Comparison of ENCODE assay signal across 32 cellular contexts in genomic region chr14:75527449-75528163, GRCh38. TPM values are rescaled to one million over a fixed set of nuclear protein-coding genes. Genes with fewer than 3 reads are reported as not detected.
DNase-seq lines count a peak whose midpoint lies in the region; ATAC-seq, FAIRE-seq and TF ChIP-seq lines count a peak whose summit lies in the region.
"Had no signal": no experiment of that assay in that cellular context is flagged by ENCODE, and none has a peak within 500 bp of the region (broad histone marks: within the 10 kb centered on the region; RNA-seq: fewer than 3 reads in every experiment).

No MANE protein-coding gene starts in this region.

- no peaks in the 10 kb centered on the region for H3K9me3 Mint-ChIP-seq in activated naive CD4-positive, alpha-beta T cell treated with anti-CD3 and anti-CD28 coated beads for 36 hours
- H3K9me3 Mint-ChIP-seq in stimulated activated memory B cell treated with anti-CD40 and anti-IgM and Interleukin-4, amounts not matched to agents 10 μg/mL and 1 μg/mL and 100 μg/mL, for 72 hours: no peaks in the 10 kb centered on the region
- no peaks in the 10 kb centered on the region for H3K9me3 Mint-ChIP-seq in mesothelial cell of epicardium
- H3K9me3 Mint-ChIP-seq: activated naive CD8-positive, alpha-beta T cell treated with anti-CD3 and anti-CD28 coated beads, Interleukin-2, amount 50 U/mL, for 24 hours; neural crest cell had no signal

- H3K36me3 Mint-ChIP-seq in activated naive CD4-positive, alpha-beta T cell treated with anti-CD3 and anti-CD28 coated beads for 36 hours (ENCODE audit: low read depth): peaks cover 87% of the 10 kb centered on the region
- peaks cover 90% of the 10 kb centered on the region for H3K36me3 Mint-ChIP-seq in stimulated activated memory B cell treated with anti-CD40 and anti-IgM and Interleukin-4, amounts not matched to agents 10 μg/mL and 1 μg/mL and 100 μg/mL, for 72 hours
- H3K36me3 Mint-ChIP-seq in mesothelial cell of epicardium: no peaks in the 10 kb centered on the region

- no peak overlapping the region for H3K27ac ChIP-seq in GM12878 (ENCODE audit: control insufficient read depth, insufficient read depth)
- H3K27ac ChIP-seq: C4-2B, hepatocyte, SK-N-MC, suprapubic skin had no signal

- RAD21 ChIA-PET in GM12878 (lab: Charles Lee; ENCODE audit: unreplicated experiment): interaction anchor here (1.0 to 21.5 kb wide), 7 partner anchors 10 to 219 kb away, joined by 3 to 645 read pairs (median 27); partner anchors contain the start of genes ERG28 and TTLL5

- no peaks in the 10 kb centered on the region for H3F3A ChIP-seq in Loucy (ENCODE audit: low read depth)

- TF ChIP-seq EP300 in GM12878 (IDR thresholded peaks at IDR 0.05; ENCODE audit: borderline replicate concordance in 1 of 2, control insufficient read depth in 1 of 2, low read depth in 2 of 2, low read length in 2 of 2): no peak

- H3K27me3 ChIP-seq in Loucy (ENCODE audit: insufficient read depth, low read length, poor library complexity, severe bottlenecking) (no peaks in the 10 kb centered on the region), GM12878 (replicated peaks in 1 of 2; ENCODE audit: control insufficient read depth in 2 of 2, insufficient read depth in 2 of 2, low read length in 1 of 2) (no peaks in the 10 kb centered on the region)
- H3K27me3 ChIP-seq: hepatocyte had no signal

- CTCF ChIA-PET in activated naive CD4-positive, alpha-beta T cell treated with anti-CD3 and anti-CD28 coated beads for 36 hours (lab: Charles Lee): interaction anchor here (0.7 to 4.1 kb wide), 8 partner anchors 9 to 36 kb away, joined by 3 to 38 read pairs (median 4); no protein-coding TSS in a partner anchor
- CTCF ChIA-PET in GM12878 (lab: Yijun Ruan, JAX): interaction anchor here (1.3 to 21.2 kb wide), 7 partner anchors 9 to 74 kb away, joined by 3 to 520 read pairs (median 37); no protein-coding TSS in a partner anchor

- TF ChIP-seq CTCF in Loucy (conservative IDR thresholded peaks at IDR 0.05; ENCODE audit: low read length): no peak
- TF ChIP-seq CTCF in GM12878 (IDR thresholded peaks at IDR 0.05 in 2 of 3, conservative IDR thresholded peaks at IDR 0.05 in 1 of 3; ENCODE audit: control insufficient read depth in 2 of 3, extremely low read depth in 1 of 3, insufficient read depth in 1 of 3, low read depth in 3 of 3, low read length in 3 of 3): no peak
- TF ChIP-seq CTCF in mesothelial cell of epicardium (IDR thresholded peaks at IDR 0.05; ENCODE audit: unreplicated experiment): no peak

- POLR2A ChIA-PET in GM12878 (lab: Charles Lee): interaction anchor here (0.7 to 19.7 kb wide), 6 partner anchors 8 to 36 kb away, joined by 3 to 262 read pairs (median 4); no protein-coding TSS in a partner anchor

- no peak for TF ChIP-seq RAD21 in GM12878 (IDR thresholded peaks at IDR 0.05; ENCODE audit: insufficient read depth, low read depth, low read length)

- H3K4me3 ChIP-seq in Loucy (ENCODE audit: low read length, poor library complexity, severe bottlenecking) (no peak overlapping the region), GM12878 (peak overlapping the region; percentile 45; the same call in 1 of the 2 replicates)
- H3K4me3 ChIP-seq: hepatocyte, SK-N-MC, suprapubic skin had no signal

- no peak for DNase-seq in activated naive CD4-positive, alpha-beta T cell treated with anti-CD3 and anti-CD28 coated beads for 36 hours
- no peak for DNase-seq in activated naive CD4-positive, alpha-beta T cell treated with Interleukin-2 at 50 U/mL for 16 hours
- DNase-seq in GM12878 (ENCODE audit: low read depth, low spot score): no peak
- DNase-seq in mesothelial cell of epicardium (ENCODE audit: low spot score in 2 of 2, unreplicated experiment in 2 of 2): no peak
- DNase-seq: activated CD8-positive, alpha-beta memory T cell treated with anti-CD3 and anti-CD28 coated beads, Interleukin-2, amount 50 U/mL, for 4 hours; activated naive CD8-positive, alpha-beta T cell treated with anti-CD3 and anti-CD28 coated beads, Interleukin-2, amount 50 U/mL, for 24 hours; DMS153; effector CD4-positive, alpha-beta T cell; foreskin melanocyte; KBM-7; left ventricle myocardium superior; NCI-H1694; NCI-H2171 treated with DMSO at 0.1 percent for 48 hours; NCI-H526 treated with DMSO at 0.1 percent for 48 hours; RPMI8226; stimulated activated CD4-positive, alpha-beta T cell treated with anti-CD3 and anti-CD28 coated beads, Interleukin-15, amount 100 ng/mL, for 24 hours; stimulated activated CD8-positive, alpha-beta memory T cell treated with anti-CD3 and anti-CD28 coated beads, Interleukin-4, amount 100 ng/mL, for 48 hours had no signal

- H3K27me3 Mint-ChIP-seq in activated naive CD4-positive, alpha-beta T cell treated with anti-CD3 and anti-CD28 coated beads for 36 hours (ENCODE audit: low read depth): no peaks in the 10 kb centered on the region
- H3K27me3 Mint-ChIP-seq in stimulated activated memory B cell treated with anti-CD40 and anti-IgM and Interleukin-4, amounts not matched to agents 10 μg/mL and 1 μg/mL and 100 μg/mL, for 72 hours: no peaks in the 10 kb centered on the region
- no peaks in the 10 kb centered on the region for H3K27me3 Mint-ChIP-seq in mesothelial cell of epicardium (ENCODE audit: low read depth)
- H3K27me3 Mint-ChIP-seq: activated naive CD8-positive, alpha-beta T cell treated with anti-CD3 and anti-CD28 coated beads, Interleukin-2, amount 50 U/mL, for 24 hours had no signal

- H3K27ac Mint-ChIP-seq in activated naive CD4-positive, alpha-beta T cell treated with anti-CD3 and anti-CD28 coated beads for 36 hours: peak overlapping the region; percentile 54
- H3K27ac Mint-ChIP-seq in stimulated activated memory B cell treated with anti-CD40 and anti-IgM and Interleukin-4, amounts not matched to agents 10 μg/mL and 1 μg/mL and 100 μg/mL, for 72 hours: no peak overlapping the region
- no peak overlapping the region for H3K27ac Mint-ChIP-seq in mesothelial cell of epicardium
- H3K27ac Mint-ChIP-seq: activated naive CD8-positive, alpha-beta T cell treated with anti-CD3 and anti-CD28 coated beads, Interleukin-2, amount 50 U/mL, for 24 hours had no signal

- peak overlapping the region; percentile 56 for H3K4me3 Mint-ChIP-seq in activated naive CD4-positive, alpha-beta T cell treated with anti-CD3 and anti-CD28 coated beads for 36 hours
- H3K4me3 Mint-ChIP-seq in stimulated activated memory B cell treated with anti-CD40 and anti-IgM and Interleukin-4, amounts not matched to agents 10 μg/mL and 1 μg/mL and 100 μg/mL, for 72 hours: peak overlapping the region; percentile 44
- no peak overlapping the region for H3K4me3 Mint-ChIP-seq in mesothelial cell of epicardium
- H3K4me3 Mint-ChIP-seq: neural crest cell had no signal

- H3K9me2 ChIP-seq in Loucy (replicated peaks; ENCODE audit: low read depth, low read length): no peaks in the 10 kb centered on the region

- 51% methylated on average over 8 of the region's 8 CpGs for WGBS in GM12878 (ENCODE audit: insufficient coverage, insufficient replicate concordance, low lambda C conversion rate, missing lambda C conversion rate)

- H4K20me1 ChIP-seq in Loucy (ENCODE audit: insufficient read depth, low read length, poor library complexity, severe bottlenecking) (no peaks in the 10 kb centered on the region), GM12878 (ENCODE audit: control insufficient read depth, insufficient read depth) (no peaks in the 10 kb centered on the region)

- no peak for FAIRE-seq in GM12878 (lab: Jason Lieb, UNC)
- FAIRE-seq: urothelium cell line had no signal

- H3K4me2 ChIP-seq in Loucy (ENCODE audit: low read depth, low read length, poor library complexity, severe bottlenecking) (peak overlapping the region; percentile 19), GM12878 (ENCODE audit: control insufficient read depth, insufficient read depth) (peak overlapping the region; percentile 60)
- H3K4me2 ChIP-seq: hepatocyte had no signal

- ATAC-seq in GM12878: no peak
- ATAC-seq in stimulated activated memory B cell treated with anti-CD40 and anti-IgM and Interleukin-4, amounts not matched to agents 10 μg/mL and 1 μg/mL and 100 μg/mL, for 72 hours: no peak
- no peak for ATAC-seq in GM19455 (IDR thresholded peaks at IDR 0.05; ENCODE audit: unreplicated experiment)
- ATAC-seq in GM21447 (IDR thresholded peaks at IDR 0.05; ENCODE audit: unreplicated experiment): no peak
- ATAC-seq: activated naive CD8-positive, alpha-beta T cell treated with anti-CD3 and anti-CD28 coated beads, Interleukin-2, amount 50 U/mL, for 24 hours; HCT116; left ventricle myocardium superior; sciatic nerve had no signal

- SMC1A ChIA-PET in GM12878 (lab: Charles Lee; ENCODE audit: uncharacterized antibody, unreplicated experiment): interaction anchor here (0.6 to 19.9 kb wide), 9 partner anchors 7 to 127 kb away, joined by 3 to 619 read pairs (median 145); partner anchors contain the start of genes BATF, ERG28 and TTLL5

- BruUV-seq in GM12878 (replicated peaks; lab: Mats Ljungman, UMichigan): no TSS peak

- intact Hi-C loops in activated naive CD4-positive, alpha-beta T cell treated with anti-CD3 and anti-CD28 coated beads for 36 hours (cut with micrococcal nuclease): loop anchor here (10.0 kb wide), 1 partner anchor 1427 kb away; no protein-coding TSS in a partner anchor
- intact Hi-C loops in GM12878 (cut with micrococcal nuclease; ENCODE audit: unreplicated experiment): no loop called here

- H3K4me1 ChIP-seq in Loucy (ENCODE audit: insufficient read depth, low read length, poor library complexity, severe bottlenecking) (peaks cover 50% of the 10 kb centered on the region), GM12878 (ENCODE audit: control insufficient read depth, insufficient read depth, low read length) (peaks cover 11% of the 10 kb centered on the region)
- H3K4me1 ChIP-seq: suprapubic skin had no signal

- H3K9me3 ChIP-seq in Loucy (ENCODE audit: insufficient read depth, low read depth, low read length) (no peaks in the 10 kb centered on the region), GM12878 (replicated peaks; ENCODE audit: control insufficient read depth, insufficient read depth, low read length) (no peaks in the 10 kb centered on the region; the same call in 1 of the 3 replicates)
- H3K9me3 ChIP-seq: suprapubic skin had no signal

- in situ Hi-C loops in GM12878 (cut with MboI): loop anchor here (25.0 kb wide), 1 partner anchor 1765 kb away; a partner anchor contains a TSS

- H2AFZ ChIP-seq in Loucy (ENCODE audit: low read length) (no peak overlapping the region), GM12878 (ENCODE audit: control insufficient read depth, low read depth, low read length) (no peak overlapping the region)
- H2AFZ ChIP-seq: hepatocyte had no signal

- TF ChIP-seq POLR2A in GM12878 (IDR thresholded peaks at IDR 0.05; ENCODE audit: low read depth, low read length): no peak

- H3K9ac ChIP-seq in Loucy (ENCODE audit: low read depth, low read length, poor library complexity, severe bottlenecking): no peak overlapping the region
- no peak overlapping the region for H3K9ac ChIP-seq in GM12878 (ENCODE audit: control insufficient read depth, insufficient read depth, low read length)

- H3K79me2 ChIP-seq in Loucy (ENCODE audit: insufficient read depth, low read length): peaks cover 44% of the 10 kb centered on the region
- peaks cover 94% of the 10 kb centered on the region for H3K79me2 ChIP-seq in GM12878 (ENCODE audit: control insufficient read depth, insufficient read depth, low read length)
- H3K79me2 ChIP-seq: hepatocyte had no signal

- H3K36me3 ChIP-seq in Loucy (ENCODE audit: insufficient read depth, low read length): no peaks in the 10 kb centered on the region
- H3K36me3 ChIP-seq in GM12878 (ENCODE audit: control insufficient read depth in 2 of 2, insufficient read depth in 2 of 2, low read length in 1 of 2): peaks cover 4 to 27% of the 10 kb centered on the region in 2 experiments
- H3K36me3 ChIP-seq: suprapubic skin had no signal

- H3K4me1 Mint-ChIP-seq in activated naive CD4-positive, alpha-beta T cell treated with anti-CD3 and anti-CD28 coated beads for 36 hours (ENCODE audit: low read depth): peaks cover 74% of the 10 kb centered on the region
- peaks cover 86% of the 10 kb centered on the region for H3K4me1 Mint-ChIP-seq in stimulated activated memory B cell treated with anti-CD40 and anti-IgM and Interleukin-4, amounts not matched to agents 10 μg/mL and 1 μg/mL and 100 μg/mL, for 72 hours
- H3K4me1 Mint-ChIP-seq in mesothelial cell of epicardium: peaks cover 4% of the 10 kb centered on the region
- H3K4me1 Mint-ChIP-seq: neural crest cell had no signal

RNA-seq across cellular contexts. Expression of gene BATF, which starts 5.3 kb away (rescaled TPM):
- 100 to 1,000 TPM; 178 to 179 TPM for total RNA-seq in activated naive CD4-positive, alpha-beta T cell treated with anti-CD3 and anti-CD28 coated beads for 36 hours
- total RNA-seq in GM12878 (2013; cell fraction: nucleolus; rRNA removed): 55.3 and 58.4 TPM in 2 replicates
- total RNA-seq in GM12878 (2014; rRNA removed): 153 and 158 TPM in 2 replicates
- total RNA-seq in GM12878 (2014; rRNA removed; fragmentation: Illumina TruSeq; extraction: Trizol): 94.0 and 99.6 TPM in 2 replicates
- total RNA-seq in GM12878 (2021): 99.8 and 107 TPM in 2 replicates
- 105 TPM for polyA plus RNA-seq in GM12878 (2011; ENCODE audit: low read depth)
- 53.9 and 98.3 TPM in 2 replicates for polyA plus RNA-seq in GM12878 (2011; rRNA removed)
- 136 and 190 TPM in 2 replicates for polyA plus RNA-seq in GM12878 (2011; cell fraction: cytosol; rRNA removed)
- 87.8 and 92.3 TPM in 2 replicates for polyA plus RNA-seq in GM12878 (2011; cell fraction: nucleus; rRNA removed)
- polyA plus RNA-seq in GM12878 (2012): 86.3 and 91.1 TPM in 2 replicates
- polyA plus RNA-seq in GM12878 (2014; fragmentation: Illumina TruSeq; extraction: Trizol): 30.7 and 93.4 TPM in 2 replicates
- 10 to 100 TPM in 1 of 2 experiments, 1 to 10 TPM in 1; 10.0 to 30.9 TPM for polyA plus RNA-seq in GM12878 (2014; fragmentation: Nextera tagmentation; extraction: Ambion mirVana)
- 147 and 176 TPM in 2 replicates for polyA plus RNA-seq in GM12878 (2014; rRNA removed)
- 100 to 1,000 TPM; 133 to 154 TPM for polyA plus RNA-seq in GM12878 (2016; fragmentation: Nextera tagmentation; extraction: Ambion mirVana)
- 18.5 and 50.6 TPM in 2 replicates for polyA minus RNA-seq in GM12878 (2011; rRNA and poly(A)+ RNA removed)
- 21.5 and 22.8 TPM in 2 replicates for polyA minus RNA-seq in GM12878 (2011; cell fraction: cytosol; rRNA and poly(A)+ RNA removed)
- polyA minus RNA-seq in GM12878 (2011; cell fraction: nucleus; rRNA and poly(A)+ RNA removed): 22.0 and 37.2 TPM in 2 replicates
- total RNA-seq in mesothelial cell of epicardium: 1.4 to 1.8 TPM (median 1.6 TPM) in 3 replicates
- total RNA-seq: chondrocyte, G401, hepatocyte, neural crest cell had no signal
- polyA plus RNA-seq: AG04450 had no signal

RNA-seq across cellular contexts. Expression of gene FLVCR2, which starts 50.8 kb away (rescaled TPM):
- total RNA-seq in activated naive CD4-positive, alpha-beta T cell treated with anti-CD3 and anti-CD28 coated beads for 36 hours: 10 to 100 TPM in 1 of 2 experiments, 1 to 10 TPM in 1; 5.8 to 10.4 TPM
- 10.7 and 13.0 TPM in 2 replicates for total RNA-seq in GM12878 (2013; cell fraction: nucleolus; rRNA removed)
- 0.98 and 1.8 TPM in 2 replicates for total RNA-seq in GM12878 (2014; rRNA removed)
- total RNA-seq in GM12878 (2014; rRNA removed; fragmentation: Illumina TruSeq; extraction: Trizol): 1.2 and 1.8 TPM in 2 replicates
- total RNA-seq in GM12878 (2021): 1.7 and 3.7 TPM in 2 replicates
- polyA plus RNA-seq in GM12878 (2011; ENCODE audit: low read depth): 0.88 TPM
- polyA plus RNA-seq in GM12878 (2011; rRNA removed): 2.9 and 3.1 TPM in 2 replicates
- 1.5 and 1.8 TPM in 2 replicates for polyA plus RNA-seq in GM12878 (2011; cell fraction: cytosol; rRNA removed)
- polyA plus RNA-seq in GM12878 (2011; cell fraction: nucleus; rRNA removed): 2.6 and 2.8 TPM in 2 replicates
- polyA plus RNA-seq in GM12878 (2012): 1.1 and 1.8 TPM in 2 replicates
- polyA plus RNA-seq in GM12878 (2014; fragmentation: Illumina TruSeq; extraction: Trizol): 1.8 and 2.2 TPM in 2 replicates
- under 1 TPM; 0.24 to 0.47 TPM for polyA plus RNA-seq in GM12878 (2014; fragmentation: Nextera tagmentation; extraction: Ambion mirVana)
- 1.0 and 1.4 TPM in 2 replicates for polyA plus RNA-seq in GM12878 (2014; rRNA removed)
- polyA plus RNA-seq in GM12878 (2016; fragmentation: Nextera tagmentation; extraction: Ambion mirVana): 1 to 10 TPM; 1.0 to 1.8 TPM
- 2.6 and 4.5 TPM in 2 replicates for polyA minus RNA-seq in GM12878 (2011; rRNA and poly(A)+ RNA removed)
- polyA minus RNA-seq in GM12878 (2011; cell fraction: cytosol; rRNA and poly(A)+ RNA removed): 0.62 and 1.7 TPM in 2 replicates
- polyA minus RNA-seq in GM12878 (2011; cell fraction: nucleus; rRNA and poly(A)+ RNA removed): 2.3 and 3.1 TPM in 2 replicates
- total RNA-seq in mesothelial cell of epicardium: 1.8 to 3.0 TPM (median 2.1 TPM) in 3 replicates

Comparison
In these comparisons a context has a peak if more than half of its experiments do, and no peak if none do; other contexts are left out.
1. RNA of gene BATF, which starts 5.3 kb away (total RNA-seq): 178 to 179 TPM in activated naive CD4-positive, alpha-beta T cell treated with anti-CD3 and anti-CD28 coated beads for 36 hours and 55.3 to 158 TPM in GM12878; 1.4 to 1.8 TPM in mesothelial cell of epicardium; every median in the first group is over 10 times any median in the second.